ENCODE assay signal across 1 cellular context in the genomic region with DNA sequence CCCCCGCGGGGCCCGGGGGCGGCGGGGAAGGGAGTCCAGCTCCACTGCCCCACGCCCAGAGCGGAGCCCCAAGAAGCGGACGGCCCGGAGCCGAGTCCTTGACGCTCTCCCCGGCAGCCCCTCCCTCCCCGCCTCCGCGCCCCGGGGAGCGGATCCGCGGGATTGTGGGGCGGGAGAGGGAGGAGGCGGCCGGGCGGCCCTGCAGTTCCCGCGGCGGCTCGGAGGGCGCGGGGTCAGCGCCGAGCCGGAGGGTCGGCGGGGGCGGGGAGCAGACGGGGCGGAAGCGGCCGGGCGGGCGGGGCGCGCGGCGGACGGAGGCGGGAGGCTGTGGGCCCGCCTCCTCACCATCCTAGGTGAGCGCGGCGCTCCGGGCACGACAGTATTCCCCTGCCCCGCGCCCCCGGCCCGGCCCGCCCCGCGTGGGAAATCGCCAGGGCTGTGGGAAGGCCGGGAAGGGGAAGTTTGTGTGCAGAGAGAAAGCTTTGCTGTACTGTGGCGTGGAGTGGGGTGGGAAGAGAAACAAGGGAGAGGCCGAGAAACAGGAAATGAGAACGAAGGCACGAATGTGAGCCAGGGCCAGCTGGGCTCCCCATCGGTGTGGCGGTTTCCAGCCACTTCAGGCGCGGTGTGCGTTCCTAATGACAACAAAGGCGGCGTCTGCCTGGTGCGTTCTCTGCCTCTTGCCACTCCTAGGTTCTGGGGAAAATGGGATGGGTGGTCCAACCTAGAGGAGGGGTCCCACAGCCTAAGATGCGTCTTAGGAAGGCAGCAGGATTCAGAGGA.
TF ChIP-seq lines count a peak whose summit lies in the region.

No MANE protein-coding gene starts in this region.

TF ChIP-seq in GM12878, 131 proteins besides CTCF, POLR2A, EP300 and RAD21 (continued from another document and continues in another):
- TF ChIP-seq, protein P1, sequence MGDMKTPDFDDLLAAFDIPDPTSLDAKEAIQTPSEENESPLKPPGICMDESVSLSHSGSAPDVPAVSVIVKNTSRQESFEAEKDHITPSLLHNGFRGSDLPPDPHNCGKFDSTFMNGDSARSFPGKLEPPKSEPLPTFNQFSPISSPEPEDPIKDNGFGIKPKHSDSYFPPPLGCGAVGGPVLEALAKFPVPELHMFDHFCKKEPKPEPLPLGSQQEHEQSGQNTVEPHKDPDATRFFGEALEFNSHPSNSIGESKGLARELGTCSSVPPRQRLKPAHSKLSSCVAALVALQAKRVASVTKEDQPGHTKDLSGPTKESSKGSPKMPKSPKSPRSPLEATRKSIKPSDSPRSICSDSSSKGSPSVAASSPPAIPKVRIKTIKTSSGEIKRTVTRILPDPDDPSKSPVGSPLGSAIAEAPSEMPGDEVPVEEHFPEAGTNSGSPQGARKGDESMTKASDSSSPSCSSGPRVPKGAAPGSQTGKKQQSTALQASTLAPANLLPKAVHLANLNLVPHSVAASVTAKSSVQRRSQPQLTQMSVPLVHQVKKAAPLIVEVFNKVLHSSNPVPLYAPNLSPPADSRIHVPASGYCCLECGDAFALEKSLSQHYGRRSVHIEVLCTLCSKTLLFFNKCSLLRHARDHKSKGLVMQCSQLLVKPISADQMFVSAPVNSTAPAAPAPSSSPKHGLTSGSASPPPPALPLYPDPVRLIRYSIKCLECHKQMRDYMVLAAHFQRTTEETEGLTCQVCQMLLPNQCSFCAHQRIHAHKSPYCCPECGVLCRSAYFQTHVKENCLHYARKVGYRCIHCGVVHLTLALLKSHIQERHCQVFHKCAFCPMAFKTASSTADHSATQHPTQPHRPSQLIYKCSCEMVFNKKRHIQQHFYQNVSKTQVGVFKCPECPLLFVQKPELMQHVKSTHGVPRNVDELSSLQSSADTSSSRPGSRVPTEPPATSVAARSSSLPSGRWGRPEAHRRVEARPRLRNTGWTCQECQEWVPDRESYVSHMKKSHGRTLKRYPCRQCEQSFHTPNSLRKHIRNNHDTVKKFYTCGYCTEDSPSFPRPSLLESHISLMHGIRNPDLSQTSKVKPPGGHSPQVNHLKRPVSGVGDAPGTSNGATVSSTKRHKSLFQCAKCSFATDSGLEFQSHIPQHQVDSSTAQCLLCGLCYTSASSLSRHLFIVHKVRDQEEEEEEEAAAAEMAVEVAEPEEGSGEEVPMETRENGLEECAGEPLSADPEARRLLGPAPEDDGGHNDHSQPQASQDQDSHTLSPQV (IDR thresholded peaks at IDR 0.05) = no peak
- TF ChIP-seq DPF2 (IDR thresholded peaks at IDR 0.05) (peak; percentile 53; the same call in 1 of the 2 replicates), BCL11A (IDR thresholded peaks at IDR 0.05; ENCODE audit: low read depth, low read length) (no peak), JUND (IDR thresholded peaks at IDR 0.05; ENCODE audit: low read depth, low read length) (no peak), FOXK2 (IDR thresholded peaks at IDR 0.05) (no peak), WRNIP1 (IDR thresholded peaks at IDR 0.05; ENCODE audit: borderline replicate concordance, low read depth, low read length) (no peak), KAT2A (conservative IDR thresholded peaks at IDR 0.05; ENCODE audit: control insufficient read depth, low read depth, low read length) (no peak), SREBF1 (IDR thresholded peaks at IDR 0.05; ENCODE audit: low read length) (no peak), STAT1 (conservative IDR thresholded peaks at IDR 0.05) (no peak), MYB (IDR thresholded peaks at IDR 0.05; ENCODE audit: borderline replicate concordance, low read depth, low read length) (no peak), ZNF384 (IDR thresholded peaks at IDR 0.05; ENCODE audit: borderline replicate concordance, low read depth, low read length) (no peak), RAD51 (IDR thresholded peaks at IDR 0.05) (no peak), ZBED1 (IDR thresholded peaks at IDR 0.05; ENCODE audit: borderline replicate concordance) (no peak), TCF3 (IDR thresholded peaks at IDR 0.05; ENCODE audit: borderline replicate concordance, insufficient read depth, low read depth, low read length) (peak; percentile 90), ZNF217 (IDR thresholded peaks at IDR 0.05) (no peak), LARP7 (IDR thresholded peaks at IDR 0.05) (peak; percentile 22; the same call in 1 of the 2 replicates), ESRRA (IDR thresholded peaks at IDR 0.05; ENCODE audit: low read length) (no peak), GATAD2B (conservative IDR thresholded peaks at IDR 0.05; ENCODE audit: low read depth) (no peak; the same call in 1 of the 2 replicates)
- TF ChIP-seq, protein P2, sequence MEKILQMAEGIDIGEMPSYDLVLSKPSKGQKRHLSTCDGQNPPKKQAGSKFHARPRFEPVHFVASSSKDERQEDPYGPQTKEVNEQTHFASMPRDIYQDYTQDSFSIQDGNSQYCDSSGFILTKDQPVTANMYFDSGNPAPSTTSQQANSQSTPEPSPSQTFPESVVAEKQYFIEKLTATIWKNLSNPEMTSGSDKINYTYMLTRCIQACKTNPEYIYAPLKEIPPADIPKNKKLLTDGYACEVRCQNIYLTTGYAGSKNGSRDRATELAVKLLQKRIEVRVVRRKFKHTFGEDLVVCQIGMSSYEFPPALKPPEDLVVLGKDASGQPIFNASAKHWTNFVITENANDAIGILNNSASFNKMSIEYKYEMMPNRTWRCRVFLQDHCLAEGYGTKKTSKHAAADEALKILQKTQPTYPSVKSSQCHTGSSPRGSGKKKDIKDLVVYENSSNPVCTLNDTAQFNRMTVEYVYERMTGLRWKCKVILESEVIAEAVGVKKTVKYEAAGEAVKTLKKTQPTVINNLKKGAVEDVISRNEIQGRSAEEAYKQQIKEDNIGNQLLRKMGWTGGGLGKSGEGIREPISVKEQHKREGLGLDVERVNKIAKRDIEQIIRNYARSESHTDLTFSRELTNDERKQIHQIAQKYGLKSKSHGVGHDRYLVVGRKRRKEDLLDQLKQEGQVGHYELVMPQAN (conservative IDR thresholded peaks at IDR 0.05) = peak; percentile 47
- TF ChIP-seq, protein P3, sequence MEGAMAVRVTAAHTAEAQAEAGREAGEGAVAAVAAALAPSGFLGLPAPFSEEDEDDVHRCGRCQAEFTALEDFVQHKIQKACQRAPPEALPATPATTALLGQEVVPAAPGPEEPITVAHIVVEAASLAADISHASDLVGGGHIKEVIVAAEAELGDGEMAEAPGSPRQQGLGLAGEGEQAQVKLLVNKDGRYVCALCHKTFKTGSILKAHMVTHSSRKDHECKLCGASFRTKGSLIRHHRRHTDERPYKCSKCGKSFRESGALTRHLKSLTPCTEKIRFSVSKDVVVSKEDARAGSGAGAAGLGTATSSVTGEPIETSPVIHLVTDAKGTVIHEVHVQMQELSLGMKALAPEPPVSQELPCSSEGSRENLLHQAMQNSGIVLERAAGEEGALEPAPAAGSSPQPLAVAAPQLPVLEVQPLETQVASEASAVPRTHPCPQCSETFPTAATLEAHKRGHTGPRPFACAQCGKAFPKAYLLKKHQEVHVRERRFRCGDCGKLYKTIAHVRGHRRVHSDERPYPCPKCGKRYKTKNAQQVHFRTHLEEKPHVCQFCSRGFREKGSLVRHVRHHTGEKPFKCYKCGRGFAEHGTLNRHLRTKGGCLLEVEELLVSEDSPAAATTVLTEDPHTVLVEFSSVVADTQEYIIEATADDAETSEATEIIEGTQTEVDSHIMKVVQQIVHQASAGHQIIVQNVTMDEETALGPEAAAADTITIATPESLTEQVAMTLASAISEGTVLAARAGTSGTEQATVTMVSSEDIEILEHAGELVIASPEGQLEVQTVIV (IDR thresholded peaks at IDR 0.05; ENCODE audit: borderline replicate concordance, partially characterized antibody) = no peak
- TF ChIP-seq, protein P4, sequence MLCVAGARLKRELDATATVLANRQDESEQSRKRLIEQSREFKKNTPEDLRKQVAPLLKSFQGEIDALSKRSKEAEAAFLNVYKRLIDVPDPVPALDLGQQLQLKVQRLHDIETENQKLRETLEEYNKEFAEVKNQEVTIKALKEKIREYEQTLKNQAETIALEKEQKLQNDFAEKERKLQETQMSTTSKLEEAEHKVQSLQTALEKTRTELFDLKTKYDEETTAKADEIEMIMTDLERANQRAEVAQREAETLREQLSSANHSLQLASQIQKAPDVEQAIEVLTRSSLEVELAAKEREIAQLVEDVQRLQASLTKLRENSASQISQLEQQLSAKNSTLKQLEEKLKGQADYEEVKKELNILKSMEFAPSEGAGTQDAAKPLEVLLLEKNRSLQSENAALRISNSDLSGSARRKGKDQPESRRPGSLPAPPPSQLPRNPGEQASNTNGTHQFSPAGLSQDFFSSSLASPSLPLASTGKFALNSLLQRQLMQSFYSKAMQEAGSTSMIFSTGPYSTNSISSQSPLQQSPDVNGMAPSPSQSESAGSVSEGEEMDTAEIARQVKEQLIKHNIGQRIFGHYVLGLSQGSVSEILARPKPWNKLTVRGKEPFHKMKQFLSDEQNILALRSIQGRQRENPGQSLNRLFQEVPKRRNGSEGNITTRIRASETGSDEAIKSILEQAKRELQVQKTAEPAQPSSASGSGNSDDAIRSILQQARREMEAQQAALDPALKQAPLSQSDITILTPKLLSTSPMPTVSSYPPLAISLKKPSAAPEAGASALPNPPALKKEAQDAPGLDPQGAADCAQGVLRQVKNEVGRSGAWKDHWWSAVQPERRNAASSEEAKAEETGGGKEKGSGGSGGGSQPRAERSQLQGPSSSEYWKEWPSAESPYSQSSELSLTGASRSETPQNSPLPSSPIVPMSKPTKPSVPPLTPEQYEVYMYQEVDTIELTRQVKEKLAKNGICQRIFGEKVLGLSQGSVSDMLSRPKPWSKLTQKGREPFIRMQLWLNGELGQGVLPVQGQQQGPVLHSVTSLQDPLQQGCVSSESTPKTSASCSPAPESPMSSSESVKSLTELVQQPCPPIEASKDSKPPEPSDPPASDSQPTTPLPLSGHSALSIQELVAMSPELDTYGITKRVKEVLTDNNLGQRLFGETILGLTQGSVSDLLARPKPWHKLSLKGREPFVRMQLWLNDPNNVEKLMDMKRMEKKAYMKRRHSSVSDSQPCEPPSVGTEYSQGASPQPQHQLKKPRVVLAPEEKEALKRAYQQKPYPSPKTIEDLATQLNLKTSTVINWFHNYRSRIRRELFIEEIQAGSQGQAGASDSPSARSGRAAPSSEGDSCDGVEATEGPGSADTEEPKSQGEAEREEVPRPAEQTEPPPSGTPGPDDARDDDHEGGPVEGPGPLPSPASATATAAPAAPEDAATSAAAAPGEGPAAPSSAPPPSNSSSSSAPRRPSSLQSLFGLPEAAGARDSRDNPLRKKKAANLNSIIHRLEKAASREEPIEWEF (IDR thresholded peaks at IDR 0.05; ENCODE audit: insufficient replicate concordance, low read depth, low read length) = no peak
- TF ChIP-seq, protein P5, sequence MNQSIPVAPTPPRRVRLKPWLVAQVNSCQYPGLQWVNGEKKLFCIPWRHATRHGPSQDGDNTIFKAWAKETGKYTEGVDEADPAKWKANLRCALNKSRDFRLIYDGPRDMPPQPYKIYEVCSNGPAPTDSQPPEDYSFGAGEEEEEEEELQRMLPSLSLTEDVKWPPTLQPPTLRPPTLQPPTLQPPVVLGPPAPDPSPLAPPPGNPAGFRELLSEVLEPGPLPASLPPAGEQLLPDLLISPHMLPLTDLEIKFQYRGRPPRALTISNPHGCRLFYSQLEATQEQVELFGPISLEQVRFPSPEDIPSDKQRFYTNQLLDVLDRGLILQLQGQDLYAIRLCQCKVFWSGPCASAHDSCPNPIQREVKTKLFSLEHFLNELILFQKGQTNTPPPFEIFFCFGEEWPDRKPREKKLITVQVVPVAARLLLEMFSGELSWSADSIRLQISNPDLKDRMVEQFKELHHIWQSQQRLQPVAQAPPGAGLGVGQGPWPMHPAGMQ (IDR thresholded peaks at IDR 0.05; ENCODE audit: borderline replicate concordance) = no peak; the same call in 1 of the 2 replicates
- TF ChIP-seq, protein P6, sequence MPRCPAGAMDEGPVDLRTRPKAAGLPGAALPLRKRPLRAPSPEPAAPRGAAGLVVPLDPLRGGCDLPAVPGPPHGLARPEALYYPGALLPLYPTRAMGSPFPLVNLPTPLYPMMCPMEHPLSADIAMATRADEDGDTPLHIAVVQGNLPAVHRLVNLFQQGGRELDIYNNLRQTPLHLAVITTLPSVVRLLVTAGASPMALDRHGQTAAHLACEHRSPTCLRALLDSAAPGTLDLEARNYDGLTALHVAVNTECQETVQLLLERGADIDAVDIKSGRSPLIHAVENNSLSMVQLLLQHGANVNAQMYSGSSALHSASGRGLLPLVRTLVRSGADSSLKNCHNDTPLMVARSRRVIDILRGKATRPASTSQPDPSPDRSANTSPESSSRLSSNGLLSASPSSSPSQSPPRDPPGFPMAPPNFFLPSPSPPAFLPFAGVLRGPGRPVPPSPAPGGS (IDR thresholded peaks at IDR 0.05; ENCODE audit: borderline replicate concordance, insufficient read depth, low read depth, low read length, poor library complexity, severe bottlenecking) = no peak
- TF ChIP-seq, protein P7, sequence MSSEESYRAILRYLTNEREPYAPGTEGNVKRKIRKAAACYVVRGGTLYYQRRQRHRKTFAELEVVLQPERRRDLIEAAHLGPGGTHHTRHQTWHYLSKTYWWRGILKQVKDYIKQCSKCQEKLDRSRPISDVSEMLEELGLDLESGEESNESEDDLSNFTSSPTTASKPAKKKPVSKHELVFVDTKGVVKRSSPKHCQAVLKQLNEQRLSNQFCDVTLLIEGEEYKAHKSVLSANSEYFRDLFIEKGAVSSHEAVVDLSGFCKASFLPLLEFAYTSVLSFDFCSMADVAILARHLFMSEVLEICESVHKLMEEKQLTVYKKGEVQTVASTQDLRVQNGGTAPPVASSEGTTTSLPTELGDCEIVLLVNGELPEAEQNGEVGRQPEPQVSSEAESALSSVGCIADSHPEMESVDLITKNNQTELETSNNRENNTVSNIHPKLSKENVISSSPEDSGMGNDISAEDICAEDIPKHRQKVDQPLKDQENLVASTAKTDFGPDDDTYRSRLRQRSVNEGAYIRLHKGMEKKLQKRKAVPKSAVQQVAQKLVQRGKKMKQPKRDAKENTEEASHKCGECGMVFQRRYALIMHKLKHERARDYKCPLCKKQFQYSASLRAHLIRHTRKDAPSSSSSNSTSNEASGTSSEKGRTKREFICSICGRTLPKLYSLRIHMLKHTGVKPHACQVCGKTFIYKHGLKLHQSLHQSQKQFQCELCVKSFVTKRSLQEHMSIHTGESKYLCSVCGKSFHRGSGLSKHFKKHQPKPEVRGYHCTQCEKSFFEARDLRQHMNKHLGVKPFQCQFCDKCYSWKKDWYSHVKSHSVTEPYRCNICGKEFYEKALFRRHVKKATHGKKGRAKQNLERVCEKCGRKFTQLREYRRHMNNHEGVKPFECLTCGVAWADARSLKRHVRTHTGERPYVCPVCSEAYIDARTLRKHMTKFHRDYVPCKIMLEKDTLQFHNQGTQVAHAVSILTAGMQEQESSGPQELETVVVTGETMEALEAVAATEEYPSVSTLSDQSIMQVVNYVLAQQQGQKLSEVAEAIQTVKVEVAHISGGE (CRISPR knock-in tag; IDR thresholded peaks at IDR 0.05) = no peak
- TF ChIP-seq, protein P8, sequence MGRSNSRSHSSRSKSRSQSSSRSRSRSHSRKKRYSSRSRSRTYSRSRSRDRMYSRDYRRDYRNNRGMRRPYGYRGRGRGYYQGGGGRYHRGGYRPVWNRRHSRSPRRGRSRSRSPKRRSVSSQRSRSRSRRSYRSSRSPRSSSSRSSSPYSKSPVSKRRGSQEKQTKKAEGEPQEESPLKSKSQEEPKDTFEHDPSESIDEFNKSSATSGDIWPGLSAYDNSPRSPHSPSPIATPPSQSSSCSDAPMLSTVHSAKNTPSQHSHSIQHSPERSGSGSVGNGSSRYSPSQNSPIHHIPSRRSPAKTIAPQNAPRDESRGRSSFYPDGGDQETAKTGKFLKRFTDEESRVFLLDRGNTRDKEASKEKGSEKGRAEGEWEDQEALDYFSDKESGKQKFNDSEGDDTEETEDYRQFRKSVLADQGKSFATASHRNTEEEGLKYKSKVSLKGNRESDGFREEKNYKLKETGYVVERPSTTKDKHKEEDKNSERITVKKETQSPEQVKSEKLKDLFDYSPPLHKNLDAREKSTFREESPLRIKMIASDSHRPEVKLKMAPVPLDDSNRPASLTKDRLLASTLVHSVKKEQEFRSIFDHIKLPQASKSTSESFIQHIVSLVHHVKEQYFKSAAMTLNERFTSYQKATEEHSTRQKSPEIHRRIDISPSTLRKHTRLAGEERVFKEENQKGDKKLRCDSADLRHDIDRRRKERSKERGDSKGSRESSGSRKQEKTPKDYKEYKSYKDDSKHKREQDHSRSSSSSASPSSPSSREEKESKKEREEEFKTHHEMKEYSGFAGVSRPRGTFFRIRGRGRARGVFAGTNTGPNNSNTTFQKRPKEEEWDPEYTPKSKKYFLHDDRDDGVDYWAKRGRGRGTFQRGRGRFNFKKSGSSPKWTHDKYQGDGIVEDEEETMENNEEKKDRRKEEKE (IDR thresholded peaks at IDR 0.05) = no peak
